25 cellular contexts compared by ENCODE assay signal in genomic region chr10:10959666-10960065, GRCh38. TPM values are rescaled to one million over a fixed set of nuclear protein-coding genes. Genes with fewer than 3 reads are reported as not detected.
DNase-seq lines count a peak whose midpoint lies in the region; ATAC-seq and TF ChIP-seq lines count a peak whose summit lies in the region.
"Had no signal": no experiment of that assay in that cellular context is flagged by ENCODE, and none has a peak within 500 bp of the region (broad histone marks: within the 10 kb centered on the region; RNA-seq: fewer than 3 reads in every experiment).

No MANE protein-coding gene starts in this region.

- no peaks in the 10 kb centered on the region for H3K36me3 ChIP-seq in effector memory CD4-positive, alpha-beta T cell (ENCODE audit: control insufficient read depth, insufficient read depth, low read length)
- H3K36me3 ChIP-seq: esophagus squamous epithelium, lower lobe of right lung had no signal

- ATAC-seq in GM18907 (IDR thresholded peaks at IDR 0.05; ENCODE audit: unreplicated experiment) (peak; percentile 84), HG02588 (IDR thresholded peaks at IDR 0.05; ENCODE audit: unreplicated experiment) (peak; percentile 59), HG03432 (IDR thresholded peaks at IDR 0.05; ENCODE audit: unreplicated experiment) (peak; percentile 80)
- no peak for ATAC-seq in activated CD8-positive, alpha-beta T cell treated with anti-CD3 and anti-CD28 coated beads, Interleukin-2, amount 10 ng/mL, durations not matched to agents 7 days and 5 days
- ATAC-seq: lower lobe of right lung, WTC11 had no signal

- CTCF ChIA-PET in activated CD8-positive, alpha-beta T cell treated with anti-CD3 and anti-CD28 coated beads, Interleukin-2, amount 10 ng/mL, durations not matched to agents 7 days and 5 days (lab: Charles Lee), result no interaction called here

- no peaks in the 10 kb centered on the region for H3K9me3 Mint-ChIP-seq in activated CD8-positive, alpha-beta T cell treated with anti-CD3 and anti-CD28 coated beads, Interleukin-2, amount 10 ng/mL, durations not matched to agents 7 days and 5 days (ENCODE audit: insufficient read depth)
- H3K9me3 Mint-ChIP-seq: activated T-helper 1 cell treated with anti-CD3 and anti-CD28 coated beads, Interleukin-12 subunit alpha, Interleukin-12 subunit beta, Interleukin-2, Interleukin-4 antibody, amounts not matched to agents 30 ng/mL and 10 ng/mL and 1 ng/mL, durations not matched to agents 14 hours and 24 hours and 36 hours; WTC11 had no signal

- POLR2A ChIA-PET in activated CD8-positive, alpha-beta T cell treated with anti-CD3 and anti-CD28 coated beads, Interleukin-2, amount 10 ng/mL, durations not matched to agents 7 days and 5 days (lab: Charles Lee), result no interaction called here

- no peaks in the 10 kb centered on the region for H3K36me3 Mint-ChIP-seq in activated CD8-positive, alpha-beta T cell treated with anti-CD3 and anti-CD28 coated beads, Interleukin-2, amount 10 ng/mL, durations not matched to agents 7 days and 5 days (ENCODE audit: low read depth)
- H3K36me3 Mint-ChIP-seq: WTC11 had no signal

- H3K4me3 Mint-ChIP-seq in activated CD8-positive, alpha-beta T cell treated with anti-CD3 and anti-CD28 coated beads, Interleukin-2, amount 10 ng/mL, durations not matched to agents 7 days and 5 days, result no peak overlapping the region
- H3K4me3 Mint-ChIP-seq: activated T-helper 1 cell treated with anti-CD3 and anti-CD28 coated beads, Interleukin-12 subunit alpha, Interleukin-12 subunit beta, Interleukin-2, Interleukin-4 antibody, amounts not matched to agents 30 ng/mL and 10 ng/mL and 1 ng/mL, durations not matched to agents 14 hours and 24 hours and 36 hours; IgD-negative memory B cell; WTC11 had no signal

- TF ChIP-seq CTCF in GM12865 (IDR thresholded peaks at IDR 0.05; ENCODE audit: insufficient read depth, low read depth, low read length, missing control alignments), result no peak

- H3K4me1 ChIP-seq in effector memory CD4-positive, alpha-beta T cell (ENCODE audit: control insufficient read depth, insufficient read depth, low read length, poor library complexity, severe bottlenecking), result no peaks in the 10 kb centered on the region
- H3K4me1 ChIP-seq: esophagus squamous epithelium, lower lobe of right lung had no signal

- peaks cover 13% of the 10 kb centered on the region for H3K27me3 Mint-ChIP-seq in activated CD8-positive, alpha-beta T cell treated with anti-CD3 and anti-CD28 coated beads, Interleukin-2, amount 10 ng/mL, durations not matched to agents 7 days and 5 days (ENCODE audit: low read depth)

- no peak overlapping the region for H3K27ac Mint-ChIP-seq in activated CD8-positive, alpha-beta T cell treated with anti-CD3 and anti-CD28 coated beads, Interleukin-2, amount 10 ng/mL, durations not matched to agents 7 days and 5 days
- H3K27ac Mint-ChIP-seq: activated T-helper 1 cell treated with anti-CD3 and anti-CD28 coated beads, Interleukin-12 subunit alpha, Interleukin-12 subunit beta, Interleukin-2, Interleukin-4 antibody, amounts not matched to agents 30 ng/mL and 10 ng/mL and 1 ng/mL, durations not matched to agents 14 hours and 24 hours and 36 hours; IgD-negative memory B cell; WTC11 had no signal

- DNase-seq in GM12865 (ENCODE audit: low read depth), result peak; percentile 70
- no peak for DNase-seq in amygdala (lab: John Stamatoyannopoulos, UW)
- DNase-seq in effector memory CD4-positive, alpha-beta T cell, result no peak
- DNase-seq in activated CD8-positive, alpha-beta T cell treated with anti-CD3 and anti-CD28 coated beads, Interleukin-2, amount 10 ng/mL, durations not matched to agents 7 days and 5 days, result no peak
- DNase-seq in hypothalamus (lab: John Stamatoyannopoulos, UW), result no peak
- DNase-seq: activated CD8-positive, alpha-beta memory T cell treated with anti-CD3 and anti-CD28 coated beads for 24 hours; DMS153; esophagus squamous epithelium; head of caudate nucleus; lower lobe of right lung; MV-4-11; NCI-H2081; NCI-H526; posterior cingulate gyrus; SHP77 treated with DMSO at 0.1 percent for 48 hours; substantia nigra had no signal

- H3K27ac ChIP-seq in effector memory CD4-positive, alpha-beta T cell (ENCODE audit: insufficient read depth, low read length, poor library complexity, severe bottlenecking), result no peak overlapping the region
- H3K27ac ChIP-seq: C4-2B, esophagus squamous epithelium, HL-60, lower lobe of right lung had no signal

- no peaks in the 10 kb centered on the region for H3K9me3 ChIP-seq in effector memory CD4-positive, alpha-beta T cell (ENCODE audit: control insufficient read depth, low read length)
- H3K9me3 ChIP-seq: esophagus squamous epithelium, lower lobe of right lung had no signal

- no peak overlapping the region for H3K4me3 ChIP-seq in GM12865 (ENCODE audit: low read depth, low read length)
- H3K4me3 ChIP-seq in effector memory CD4-positive, alpha-beta T cell (ENCODE audit: insufficient read depth, low read depth, low read length, poor library complexity, severe bottlenecking), result no peak overlapping the region
- H3K4me3 ChIP-seq: esophagus squamous epithelium, lower lobe of right lung had no signal

- H3K4me1 Mint-ChIP-seq in activated CD8-positive, alpha-beta T cell treated with anti-CD3 and anti-CD28 coated beads, Interleukin-2, amount 10 ng/mL, durations not matched to agents 7 days and 5 days (ENCODE audit: low read depth), result no peaks in the 10 kb centered on the region
- H3K4me1 Mint-ChIP-seq: IgD-negative memory B cell had no signal

- H3K27me3 ChIP-seq in effector memory CD4-positive, alpha-beta T cell (replicated peaks; ENCODE audit: control insufficient read depth, insufficient read depth, low read length, poor library complexity, severe bottlenecking), result no peaks in the 10 kb centered on the region
- H3K27me3 ChIP-seq: esophagus squamous epithelium had no signal

RNA-seq across cellular contexts. Expression of gene CELF2, which starts 58.0 kb away (rescaled TPM):
- 100 to 1,000 TPM; 179 to 182 TPM for total RNA-seq in activated CD8-positive, alpha-beta T cell treated with anti-CD3 and anti-CD28 coated beads, Interleukin-2, amount 10 ng/mL, durations not matched to agents 7 days and 5 days
- total RNA-seq: A673 had no signal
